15 cellular contexts compared by ENCODE assay signal in the genomic region with DNA sequence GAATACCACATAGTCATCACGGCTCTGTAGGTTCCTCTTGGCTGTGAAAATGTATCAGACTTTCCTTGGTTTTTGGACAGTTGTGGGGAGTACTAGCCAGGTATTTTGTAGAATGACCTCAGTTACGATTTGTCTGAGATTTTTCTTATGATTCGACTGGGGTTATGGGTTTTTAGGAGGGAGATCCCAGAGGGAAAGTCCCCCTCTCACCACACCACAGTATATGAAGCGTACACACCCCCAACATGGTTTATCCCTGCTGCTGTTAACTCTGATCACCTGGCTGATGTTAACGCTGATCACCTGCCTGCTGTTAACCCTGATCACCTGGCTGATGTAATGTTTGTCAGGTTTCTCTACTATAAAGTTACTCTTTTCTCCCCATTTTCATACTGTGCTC.
DNase-seq lines count a peak whose midpoint lies in the region; ATAC-seq and TF ChIP-seq lines count a peak whose summit lies in the region.
"Had no signal": no experiment of that assay in that cellular context is flagged by ENCODE, and none has a peak within 500 bp of the region (broad histone marks: within the 10 kb centered on the region; RNA-seq: fewer than 3 reads in every experiment).

No MANE protein-coding gene starts in this region.

- no peaks in the 10 kb centered on the region for H3K27me3 Mint-ChIP-seq in mesothelial cell of epicardium (ENCODE audit: low read depth)

- peak; percentile 87 for ATAC-seq in GM19463 (IDR thresholded peaks at IDR 0.05; ENCODE audit: unreplicated experiment)
- ATAC-seq in HG03432 (IDR thresholded peaks at IDR 0.05; ENCODE audit: unreplicated experiment) = peak; percentile 72
- ATAC-seq in HG03039 (IDR thresholded peaks at IDR 0.05; ENCODE audit: unreplicated experiment) = no peak
- ATAC-seq: left ventricle myocardium superior, pancreas had no signal

- in situ Hi-C loops in GM13977 (cut with MboI; ENCODE audit: low pct_unique_long_range_greater_than_20kb, low sequenced_read_pairs, unreplicated experiment) = loop anchor here (25.0 kb wide), 1 partner anchor 313 kb away; no protein-coding TSS in a partner anchor

- no peaks in the 10 kb centered on the region for H3K36me3 Mint-ChIP-seq in mesothelial cell of epicardium

- H3K9me3 Mint-ChIP-seq in mesothelial cell of epicardium = no peaks in the 10 kb centered on the region

- DNase-seq in GM13977 (ENCODE audit: low spot score) (peak; percentile 35), mesothelial cell of epicardium (ENCODE audit: low spot score in 2 of 2, unreplicated experiment in 2 of 2) (no peak), NCI-H187 (lab: John Stamatoyannopoulos, UW) (no peak), nucleus accumbens (lab: John Stamatoyannopoulos, UW) (no peak), SKM-1 (lab: John Stamatoyannopoulos, UW; ENCODE audit: unreplicated experiment) (no peak)
- DNase-seq: activated CD4-positive, alpha-beta T cell treated with anti-CD3 and anti-CD28 coated beads, Interleukin-2, amount 50 U/mL, for 4 hours; activated T-cell treated with anti-CD3 and anti-CD28 coated beads, Interleukin-2, amount 50 U/mL, for 1 hour; left ventricle myocardium superior; NCI-H146; NCI-H82; pancreas; SW 1271 had no signal

- no peak overlapping the region for H3K4me3 Mint-ChIP-seq in mesothelial cell of epicardium

- TF ChIP-seq CTCF in GM13977 (IDR thresholded peaks at IDR 0.05; ENCODE audit: extremely low read depth, insufficient read depth, missing control alignments) = no peak
- no peak for TF ChIP-seq CTCF in mesothelial cell of epicardium (IDR thresholded peaks at IDR 0.05; ENCODE audit: unreplicated experiment)

- peak overlapping the region; percentile 36 for H3K27ac Mint-ChIP-seq in mesothelial cell of epicardium

- peaks cover 5% of the 10 kb centered on the region for H3K4me1 Mint-ChIP-seq in mesothelial cell of epicardium
